ENCODE assay signal across 8 cellular contexts in genomic region chr11:46050065-46050464, GRCh38.
A peak's percentile ranks its signal among the peaks of the same experiment; 100 is the strongest.
DNase-seq lines count a peak whose midpoint lies in the region; ATAC-seq and TF ChIP-seq lines count a peak whose summit lies in the region.

No MANE protein-coding gene starts in this region.

- H3K4me1 ChIP-seq in SJCRH30 = peaks cover 25% of the 10 kb centered on the region
- peaks cover 10% of the 10 kb centered on the region for H3K4me1 ChIP-seq in ovary (ENCODE audit: insufficient read depth)

- peak; percentile 88 for DNase-seq in EH (ENCODE audit: low read depth)
- DNase-seq in SJCRH30 = peak; percentile 21 to 33
- peak; percentile 58 for DNase-seq in glomerular visceral epithelial cell (ENCODE audit: extremely low spot score)
- peak in 3 of 5 donors; percentile 34 to 48 (median 47) for DNase-seq in ovary
- DNase-seq in DMS53 (lab: John Stamatoyannopoulos, UW) = no peak
- DNase-seq in activated CD4-positive, alpha-beta T cell treated with anti-CD3 and anti-CD28 coated beads for 1 hour = no peak

- TF ChIP-seq POLR2A in ovary (IDR thresholded peaks at IDR 0.05) = no peak

- no peak for ATAC-seq in HG03095 (IDR thresholded peaks at IDR 0.05; ENCODE audit: unreplicated experiment)
- no peak for ATAC-seq in GM19351 (IDR thresholded peaks at IDR 0.05; ENCODE audit: unreplicated experiment)

- H3K9me3 ChIP-seq in SJCRH30 (replicated peaks) = no peaks in the 10 kb centered on the region
- no peaks in the 10 kb centered on the region for H3K9me3 ChIP-seq in ovary

- 28 to 33% (median 33%) methylated on average over 4 of the region's 4 CpGs for WGBS in ovary, 3 donors

- no peak for TF ChIP-seq EP300 in ovary (IDR thresholded peaks at IDR 0.05)

- H3K36me3 ChIP-seq in SJCRH30 (no peaks in the 10 kb centered on the region), ovary (no peaks in the 10 kb centered on the region)

- TF ChIP-seq CTCF in ovary (IDR thresholded peaks at IDR 0.05) = no peak

- intact Hi-C loops in ovary (cut with DNase I) = no loop called here

- H3K27ac ChIP-seq in SJCRH30 = peak overlapping the region; percentile 18; the same call in 1 of the 2 replicates
- H3K27ac ChIP-seq in ovary = no peak overlapping the region

- no peaks in the 10 kb centered on the region for H3K27me3 ChIP-seq in SJCRH30
- no peaks in the 10 kb centered on the region for H3K27me3 ChIP-seq in ovary

- no peak overlapping the region for H3K4me3 ChIP-seq in SJCRH30
- H3K4me3 ChIP-seq in ovary = no peak overlapping the region

Comparison
In these comparisons a context has a peak if more than half of its experiments do, and no peak if none do; other contexts are left out.
1. DNase-seq: peak in EH (single experiment), SJCRH30 (2 of 2), glomerular visceral epithelial cell (single experiment) and ovary (3 of 5); none in DMS53 (single experiment) and activated CD4-positive, alpha-beta T cell treated with anti-CD3 and anti-CD28 coated beads for 1 hour (single experiment).